In genomic region chr11:85784907-85785306, GRCh38 we compare ENCODE assay signal across 22 cellular contexts. TPM values are rescaled to one million over a fixed set of nuclear protein-coding genes. Genes with fewer than 3 reads are reported as not detected.
DNase-seq lines count a peak whose midpoint lies in the region; ATAC-seq, FAIRE-seq and TF ChIP-seq lines count a peak whose summit lies in the region.
"Had no signal": no experiment of that assay in that cellular context is flagged by ENCODE, and none has a peak within 500 bp of the region (broad histone marks: within the 10 kb centered on the region; RNA-seq: fewer than 3 reads in every experiment).

No MANE protein-coding gene starts in this region.

- TF ChIP-seq POLR2A in HCT116 (IDR thresholded peaks at IDR 0.05; ENCODE audit: borderline replicate concordance, extremely low read depth, insufficient read depth, insufficient read length) = no peak

- H3K4me3 ChIP-seq in Caco-2 (ENCODE audit: low read depth, low read length) = no peak overlapping the region
- no peak overlapping the region for H3K4me3 ChIP-seq in HCT116 (replicated peaks in 1 of 2; ENCODE audit: low read depth in 1 of 2, low read length in 2 of 2)
- no peak overlapping the region for H3K4me3 ChIP-seq in astrocyte (ENCODE audit: insufficient read depth, low read depth, low read length)
- H3K4me3 ChIP-seq: GM12878, HAP-1 had no signal

- H2AFZ ChIP-seq in HCT116 (ENCODE audit: low read depth, low read length, poor library complexity, severe bottlenecking) (no peak overlapping the region), astrocyte (ENCODE audit: low read depth, low read length) (no peak overlapping the region)

- no peak for TF ChIP-seq CTCF in Caco-2 (IDR thresholded peaks at IDR 0.05; ENCODE audit: insufficient read depth in 1 of 2, low read depth in 1 of 2, low read length in 1 of 2, severe bottlenecking in 1 of 2, unreplicated experiment in 1 of 2)
- no peak for TF ChIP-seq CTCF in HCT116 (IDR thresholded peaks at IDR 0.05 in 2 of 3, conservative IDR thresholded peaks at IDR 0.05 in 1 of 3; ENCODE audit: borderline replicate concordance in 1 of 3, insufficient read depth in 1 of 3, low read depth in 2 of 3, low read length in 2 of 3)
- TF ChIP-seq CTCF in astrocyte (IDR thresholded peaks at IDR 0.05; ENCODE audit: insufficient read depth, low read depth, low read length) = no peak
- no peak for TF ChIP-seq CTCF in D721Med (IDR thresholded peaks at IDR 0.05; ENCODE audit: insufficient read depth, missing control alignments)

- H3K27ac Mint-ChIP-seq in Caco-2 (ENCODE audit: unreplicated experiment) (peak overlapping the region; percentile 48), astrocyte (ENCODE audit: unreplicated experiment) (no peak overlapping the region)

- RAD21 ChIA-PET in HCT116 (lab: Charles Lee; ENCODE audit: low non-redundant PET in 1 of 2, low total read pairs in 2 of 2, uncharacterized antibody in 2 of 2, unreplicated experiment in 2 of 2) = no interaction called here

- no peaks in the 10 kb centered on the region for H3K27me3 ChIP-seq in Caco-2 (replicated peaks; ENCODE audit: control insufficient read depth, insufficient read depth, low read length)
- no peaks in the 10 kb centered on the region for H3K27me3 ChIP-seq in HCT116 (ENCODE audit: insufficient read depth, low read length)
- H3K27me3 ChIP-seq in astrocyte (ENCODE audit: insufficient read depth, low read length) = no peaks in the 10 kb centered on the region

- peaks cover 3% of the 10 kb centered on the region; the same call in 1 of the 2 replicates for H3K36me3 ChIP-seq in Caco-2 (ENCODE audit: control insufficient read depth, insufficient read depth, low read length)
- H3K36me3 ChIP-seq in HCT116 (ENCODE audit: control insufficient read depth in 1 of 2, insufficient read depth in 2 of 2, low read length in 2 of 2) = no peaks in the 10 kb centered on the region
- no peaks in the 10 kb centered on the region for H3K36me3 ChIP-seq in astrocyte (ENCODE audit: insufficient read depth, low read length)
- H3K36me3 ChIP-seq: BE2C, HAP-1 had no signal

- no peak overlapping the region for H3K27ac ChIP-seq in HCT116 (ENCODE audit: low read depth, low read length)
- no peak overlapping the region for H3K27ac ChIP-seq in astrocyte (ENCODE audit: low read depth, low read length)

- H3K79me2 ChIP-seq in HCT116 (ENCODE audit: insufficient read depth, low read length) = no peaks in the 10 kb centered on the region
- H3K79me2 ChIP-seq in astrocyte (ENCODE audit: insufficient read depth, low read length) = no peaks in the 10 kb centered on the region

- DNase-seq in Caco-2 = no peak
- no peak for DNase-seq in HCT116 (ENCODE audit: low read depth, low spot score)
- DNase-seq in astrocyte (ENCODE audit: low read depth) = no peak
- DNase-seq in iPS-NIHi11 (ENCODE audit: low spot score) = peak; percentile 15
- no peak for DNase-seq in D721Med (ENCODE audit: insufficient read length, low spot score)
- DNase-seq in stimulated activated naive CD4-positive, alpha-beta T cell (lab: John Stamatoyannopoulos, UW) = no peak
- no peak for DNase-seq in DMS79 treated with DMSO at 0.1 percent for 48 hours (lab: John Stamatoyannopoulos, UW)
- DNase-seq: BE2C; DMS 273 treated with DMSO at 0.1 percent for 48 hours; DND-41; Karpas-422; NCI-H1694; NCI-H2081 treated with DMSO at 0.1 percent for 48 hours; NCI-H2227 treated with DMSO at 0.1 percent for 48 hours; NCI-H510A; NCI-H774; NK-92 treated with Interleukin-12 subunit alpha and Interleukin-12 subunit beta, amount 100 ng/mL, for 24 hours; SIG-M5 had no signal

- no peak overlapping the region for H3K4me3 Mint-ChIP-seq in Caco-2 (ENCODE audit: unreplicated experiment)
- H3K4me3 Mint-ChIP-seq in astrocyte (ENCODE audit: unreplicated experiment) = peak overlapping the region; percentile 21

- H4K20me1 ChIP-seq in HCT116 (ENCODE audit: insufficient read depth) (no peaks in the 10 kb centered on the region), astrocyte (ENCODE audit: insufficient read depth, low read length) (no peaks in the 10 kb centered on the region)

- peaks cover 74% of the 10 kb centered on the region for H3K4me1 Mint-ChIP-seq in Caco-2 (ENCODE audit: low read depth, unreplicated experiment)
- peaks cover 20% of the 10 kb centered on the region for H3K4me1 Mint-ChIP-seq in astrocyte (ENCODE audit: low read depth, unreplicated experiment)

- H3K9ac ChIP-seq in HCT116 (ENCODE audit: low read length) (no peak overlapping the region), astrocyte (ENCODE audit: low read length) (no peak overlapping the region)

- FAIRE-seq in astrocyte (lab: Jason Lieb, UNC) (no peak), D721Med (lab: Jason Lieb, UNC) (no peak)
- FAIRE-seq: GM12878 had no signal

- BruUV-seq in Caco-2 (replicated peaks; lab: Mats Ljungman, UMichigan) (no TSS peak), HCT116 (replicated peaks; lab: Mats Ljungman, UMichigan) (no TSS peak)

- POLR2A ChIA-PET in Caco-2 (lab: Charles Lee) = no interaction called here
- POLR2A ChIA-PET in HCT116 (lab: Charles Lee) = no interaction called here

- no peaks in the 10 kb centered on the region for H3K9me2 ChIP-seq in HCT116 (ENCODE audit: insufficient read depth)

- H3K27me3 Mint-ChIP-seq in Caco-2 (ENCODE audit: insufficient read depth, unreplicated experiment) (no peaks in the 10 kb centered on the region), astrocyte (ENCODE audit: low read depth, unreplicated experiment) (no peaks in the 10 kb centered on the region)

- peaks cover 9% of the 10 kb centered on the region for H3K9me3 Mint-ChIP-seq in Caco-2 (ENCODE audit: unreplicated experiment)
- H3K9me3 Mint-ChIP-seq in astrocyte (ENCODE audit: unreplicated experiment) = peaks cover 10% of the 10 kb centered on the region

- CTCF ChIA-PET in Caco-2 (lab: Charles Lee) = no interaction called here
- CTCF ChIA-PET in HCT116 (lab: Charles Lee) = no interaction called here

- H3K9me3 ChIP-seq in Caco-2 (peaks cover 20% of the 10 kb centered on the region), HCT116 (ENCODE audit: control insufficient read depth in 1 of 2, insufficient read depth in 1 of 2, low read depth in 1 of 2, low read length in 2 of 2) (no peaks in the 10 kb centered on the region), astrocyte (ENCODE audit: insufficient read depth, low read depth, low read length) (no peaks in the 10 kb centered on the region)
- H3K9me3 ChIP-seq: BE2C, HAP-1 had no signal

- ATAC-seq in HCT116 = peak; percentile 30; the same call in 1 of the 2 replicates
- ATAC-seq in GM21723 (IDR thresholded peaks at IDR 0.05; ENCODE audit: unreplicated experiment) = no peak
- ATAC-seq: GM12878, Panc1 had no signal

- intact Hi-C loops in Caco-2 (cut with micrococcal nuclease; ENCODE audit: unreplicated experiment) (loop anchor here (10.0 kb wide), 2 partner anchors 340 to 1220 kb away; no protein-coding TSS in a partner anchor), HCT116 (cut with micrococcal nuclease) (no loop called here)

- H3K36me3 Mint-ChIP-seq in Caco-2 (ENCODE audit: insufficient read depth, unreplicated experiment) = peaks cover 47% of the 10 kb centered on the region
- H3K36me3 Mint-ChIP-seq in astrocyte (ENCODE audit: low read depth, unreplicated experiment) = peaks cover 7% of the 10 kb centered on the region

- no peak for TF ChIP-seq RAD21 in HCT116 (IDR thresholded peaks at IDR 0.05; ENCODE audit: low read depth)

- H3K4me1 ChIP-seq in Caco-2 (peaks cover 70% of the 10 kb centered on the region), HCT116 (ENCODE audit: control insufficient read depth in 1 of 2, insufficient read depth in 2 of 2, low read length in 2 of 2) (peaks cover 0 to 13% of the 10 kb centered on the region in 2 experiments; a peak in 2 of 4 replicates), astrocyte (ENCODE audit: insufficient read depth, low read length) (no peaks in the 10 kb centered on the region)
- H3K4me1 ChIP-seq: BE2C, HAP-1 had no signal

- H3K4me2 ChIP-seq in HCT116 (ENCODE audit: low read length) = no peak overlapping the region
- H3K4me2 ChIP-seq in astrocyte (ENCODE audit: low read length) = no peak overlapping the region

TF ChIP-seq in HCT116, 20 proteins besides CTCF, POLR2A, EP300 and RAD21 (continues in another document):
- no peak for TF ChIP-seq CBX3 (IDR thresholded peaks at IDR 0.05; ENCODE audit: low read depth)
- no peak for TF ChIP-seq SP1 (IDR thresholded peaks at IDR 0.05; ENCODE audit: low read depth)
- TF ChIP-seq REST (IDR thresholded peaks at IDR 0.05; ENCODE audit: low read depth) = no peak
- TF ChIP-seq ZFX (IDR thresholded peaks at IDR 0.05) = no peak
- no peak for TF ChIP-seq EZH2 (IDR thresholded peaks at IDR 0.05)
- TF ChIP-seq CEBPB (IDR thresholded peaks at IDR 0.05; ENCODE audit: low read depth) = no peak
- no peak for TF ChIP-seq FOSL1 (IDR thresholded peaks at IDR 0.05; ENCODE audit: low read depth)
- TF ChIP-seq JUND (IDR thresholded peaks at IDR 0.05) = no peak
- TF ChIP-seq, protein P1, sequence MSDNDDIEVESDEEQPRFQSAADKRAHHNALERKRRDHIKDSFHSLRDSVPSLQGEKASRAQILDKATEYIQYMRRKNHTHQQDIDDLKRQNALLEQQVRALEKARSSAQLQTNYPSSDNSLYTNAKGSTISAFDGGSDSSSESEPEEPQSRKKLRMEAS (IDR thresholded peaks at IDR 0.05) = no peak
- no peak for TF ChIP-seq POLR2AphosphoS5 (IDR thresholded peaks at IDR 0.05; ENCODE audit: low read depth, low read length)

RNA-seq across cellular contexts. Expression of gene SYTL2, which starts 26.0 kb away (rescaled TPM):
- 110 and 156 TPM in 2 replicates for total RNA-seq in Caco-2 (2022)
- 12.6 TPM for total RNA-seq in HCT116 (2021; ENCODE audit: unreplicated experiment)
- 2.1 and 2.6 TPM in 2 replicates for polyA plus RNA-seq in HCT116 (2012)
- total RNA-seq in astrocyte = 35.2 and 36.9 TPM in 2 replicates
